In the genomic region with DNA sequence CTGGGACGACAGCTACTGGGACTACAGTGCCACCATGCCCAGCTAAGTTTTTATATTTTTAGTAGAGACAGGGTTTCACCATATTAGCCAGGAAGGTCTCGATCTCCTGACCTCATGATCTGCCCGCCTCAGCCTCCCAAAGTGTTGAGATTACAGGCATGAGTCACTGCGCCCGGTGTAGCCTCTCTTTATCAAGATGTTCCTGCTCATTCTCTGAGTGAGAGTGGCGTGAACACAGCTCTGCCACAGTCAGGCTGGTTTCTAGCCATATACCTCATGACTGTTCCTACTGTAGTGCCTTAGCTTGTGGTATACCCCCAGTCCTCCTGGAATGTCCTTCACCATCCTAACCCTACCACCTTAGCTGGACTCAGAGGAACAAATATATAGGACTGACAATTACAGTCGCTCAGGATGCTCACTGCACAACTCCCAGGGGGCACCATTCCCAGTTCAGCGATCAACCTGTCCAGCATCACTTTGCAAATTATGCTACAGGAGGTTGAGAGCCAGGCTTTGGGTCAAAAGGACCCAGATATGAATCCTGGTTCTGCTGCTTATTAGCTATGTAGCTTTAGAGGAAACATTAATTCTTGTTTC, we compare ENCODE assay signal across 1 cellular context.
TF ChIP-seq lines count a peak whose summit lies in the region.

No MANE protein-coding gene starts in this region.

TF ChIP-seq in H1, 55 proteins besides CTCF, POLR2A, EP300 and RAD21:
- no peak for TF ChIP-seq ASH2L (IDR thresholded peaks at IDR 0.05; ENCODE audit: low read length)
- TF ChIP-seq GTF2F1 (IDR thresholded peaks at IDR 0.05; ENCODE audit: borderline replicate concordance, low read depth, low read length): no peak
- no peak for TF ChIP-seq RFX5 (IDR thresholded peaks at IDR 0.05; ENCODE audit: borderline replicate concordance, low read depth, low read length)
- no peak for TF ChIP-seq MAFK (IDR thresholded peaks at IDR 0.05; ENCODE audit: low read depth, low read length)
- no peak for TF ChIP-seq TEAD4 (IDR thresholded peaks at IDR 0.05; ENCODE audit: low read depth, low read length)
- no peak for TF ChIP-seq BACH1 (IDR thresholded peaks at IDR 0.05; ENCODE audit: low read length)
- no peak for TF ChIP-seq RBBP5 (IDR thresholded peaks at IDR 0.05; ENCODE audit: borderline replicate concordance, low read depth, low read length)
- TF ChIP-seq HDAC2 (IDR thresholded peaks at IDR 0.05; ENCODE audit: borderline replicate concordance in 1 of 2, low read depth in 2 of 2, low read length in 2 of 2): no peak
- no peak for TF ChIP-seq JUN (IDR thresholded peaks at IDR 0.05; ENCODE audit: low read depth, low read length)
- TF ChIP-seq CHD2 (IDR thresholded peaks at IDR 0.05; ENCODE audit: low read length): no peak
- TF ChIP-seq, protein P1, sequence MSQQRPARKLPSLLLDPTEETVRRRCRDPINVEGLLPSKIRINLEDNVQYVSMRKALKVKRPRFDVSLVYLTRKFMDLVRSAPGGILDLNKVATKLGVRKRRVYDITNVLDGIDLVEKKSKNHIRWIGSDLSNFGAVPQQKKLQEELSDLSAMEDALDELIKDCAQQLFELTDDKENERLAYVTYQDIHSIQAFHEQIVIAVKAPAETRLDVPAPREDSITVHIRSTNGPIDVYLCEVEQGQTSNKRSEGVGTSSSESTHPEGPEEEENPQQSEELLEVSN (IDR thresholded peaks at IDR 0.05): no peak
- TF ChIP-seq CTBP2 (IDR thresholded peaks at IDR 0.05; ENCODE audit: borderline replicate concordance, insufficient read depth, insufficient read length, low read length): no peak
- TF ChIP-seq POLR2AphosphoS5 (IDR thresholded peaks at IDR 0.05; ENCODE audit: low read depth, low read length): no peak
- no peak for TF ChIP-seq FOSL1 (IDR thresholded peaks at IDR 0.05; ENCODE audit: insufficient read depth, low read depth, low read length)
- no peak for TF ChIP-seq PHF8 (conservative IDR thresholded peaks at IDR 0.05; ENCODE audit: low read depth, low read length)
- no peak for TF ChIP-seq TAF7 (optimal IDR thresholded peaks at IDR 0.05; ENCODE audit: borderline replicate concordance, low read depth, low read length)
- TF ChIP-seq JUND (IDR thresholded peaks at IDR 0.05; ENCODE audit: low read length): no peak
- TF ChIP-seq CBX5 (IDR thresholded peaks at IDR 0.05; ENCODE audit: low read depth, low read length): no peak
